ENCODE assay signal across 12 cellular contexts in genomic region chr2:15546297-15547098, GRCh38. TPM values are rescaled to one million over a fixed set of nuclear protein-coding genes. Genes with fewer than 3 reads are reported as not detected.
DNase-seq lines count a peak whose midpoint lies in the region; ATAC-seq, FAIRE-seq and TF ChIP-seq lines count a peak whose summit lies in the region.
"Had no signal": no experiment of that assay in that cellular context is flagged by ENCODE, and none has a peak within 500 bp of the region (broad histone marks: within the 10 kb centered on the region; RNA-seq: fewer than 3 reads in every experiment).

No MANE protein-coding gene starts in this region.

- DNase-seq in GM06990 (ENCODE audit: extremely low read depth, insufficient read length) (no peak), KBM-7 (peak; percentile 24), keratinocyte (ENCODE audit: low read depth, low spot score) (no peak), NCI-H2029 (lab: John Stamatoyannopoulos, UW) (no peak), DMS114 treated with DMSO at 0.1 percent for 48 hours (lab: John Stamatoyannopoulos, UW; ENCODE audit: unreplicated experiment) (no peak), left ventricle myocardium superior (no peak)
- DNase-seq: activated effector memory CD4-positive, alpha-beta T cell treated with Interleukin-2 at 50 U/mL for 16 hours; NCI-H146; nucleus accumbens; trophoblast cell had no signal

- TF ChIP-seq CTCF in GM06990 (IDR thresholded peaks at IDR 0.05; ENCODE audit: insufficient read depth, low read length, poor library complexity, severe bottlenecking) (peak; percentile 30), VCaP (conservative IDR thresholded peaks at IDR 0.05) (peak; percentile 45), keratinocyte (optimal IDR thresholded peaks at IDR 0.05 in 1 of 3, IDR thresholded peaks at IDR 0.05 in 1 of 3, conservative IDR thresholded peaks at IDR 0.05 in 1 of 3; ENCODE audit: extremely low read depth in 1 of 3, insufficient read depth in 2 of 3, low read length in 3 of 3) (peak in 1 of 3 experiments; percentile 33)

- no peak for FAIRE-seq in keratinocyte (lab: Jason Lieb, UNC)
- FAIRE-seq: endometrium had no signal

- no peaks in the 10 kb centered on the region for H3K9me1 ChIP-seq in keratinocyte (ENCODE audit: control insufficient read depth, extremely low read depth, insufficient read depth, low read length)

- H3K4me1 ChIP-seq in keratinocyte (ENCODE audit: control insufficient read depth, extremely low read depth, insufficient read depth, low read length) = peaks cover 7% of the 10 kb centered on the region

- no peak overlapping the region for H2AFZ ChIP-seq in keratinocyte (ENCODE audit: control insufficient read depth, low read length)

- H3K36me3 ChIP-seq in GM06990 (ENCODE audit: control insufficient read depth, insufficient read depth, low read length) (no peaks in the 10 kb centered on the region), keratinocyte (ENCODE audit: control insufficient read depth in 2 of 2, extremely low read depth in 1 of 2, insufficient read depth in 2 of 2, low read length in 2 of 2) (peaks cover 0 to 2% of the 10 kb centered on the region in 2 experiments)

- in situ Hi-C loops in KBM-7 (cut with MboI; ENCODE audit: low pct_unique_long_range_greater_than_20kb, low sequenced_read_pairs) = no loop called here

- peak overlapping the region; percentile 44 for H3K4me2 ChIP-seq in keratinocyte (ENCODE audit: control insufficient read depth, extremely low read depth, insufficient read depth, low read depth, low read length)

- H4K20me1 ChIP-seq in keratinocyte (ENCODE audit: control insufficient read depth, extremely low read depth, insufficient read depth, low read length) = no peaks in the 10 kb centered on the region

- H3K79me2 ChIP-seq in keratinocyte (ENCODE audit: control insufficient read depth, insufficient read depth, low read length) = no peaks in the 10 kb centered on the region

- H3K4me3 ChIP-seq in GM06990 (replicated peaks; ENCODE audit: low read depth, low read length) (no peak overlapping the region), keratinocyte (ENCODE audit: control insufficient read depth in 2 of 3, extremely low read depth in 1 of 3, insufficient read depth in 2 of 3, low read depth in 1 of 3, low read length in 3 of 3) (no peak overlapping the region)

- H3K9me3 ChIP-seq in keratinocyte (ENCODE audit: control insufficient read depth, low read depth, low read length) = no peaks in the 10 kb centered on the region

- dilution Hi-C loops in keratinocyte (cut with MboI; ENCODE audit: extremely low pct_ligation_motif_present, low sequenced_read_pairs) = no loop called here

- H3K9ac ChIP-seq in keratinocyte (ENCODE audit: control insufficient read depth, extremely low read depth, insufficient read depth, low read length) = no peak overlapping the region

- intact Hi-C loops in left ventricle myocardium superior (cut with micrococcal nuclease) = no loop called here

- ATAC-seq in left ventricle myocardium superior = no peak

- no peak overlapping the region for H3K27ac ChIP-seq in VCaP
- H3K27ac ChIP-seq in keratinocyte (ENCODE audit: control insufficient read depth, insufficient read depth, low read length) = no peak overlapping the region

- H3K27me3 ChIP-seq in GM06990 (replicated peaks; ENCODE audit: control insufficient read depth, insufficient read depth, low read length) = no peaks in the 10 kb centered on the region
- H3K27me3 ChIP-seq in keratinocyte (ENCODE audit: control insufficient read depth, extremely low read depth, insufficient read depth, low read length) = no peaks in the 10 kb centered on the region

RNA-seq across cellular contexts. Expression of gene NBAS, which starts 14.6 kb away (rescaled TPM):
- 24.5 to 28.1 TPM (median 27.9 TPM) in 3 replicates for polyA plus RNA-seq in keratinocyte
- polyA plus RNA-seq in keratinocyte (2011; ENCODE audit: low read depth) = 15.7 TPM
- polyA plus RNA-seq in keratinocyte (2011; cell fraction: cytosol; rRNA removed) = 10.5 and 15.0 TPM in 2 replicates
- 56.1 and 56.3 TPM in 2 replicates for polyA plus RNA-seq in keratinocyte (2011; cell fraction: nucleus; rRNA removed)
- 21.5 and 29.9 TPM in 2 replicates for polyA plus RNA-seq in keratinocyte (2012; ENCODE audit: low replicate concordance)
- polyA minus RNA-seq in keratinocyte = 47.7 to 84.9 TPM (median 70.4 TPM) in 3 replicates
- 26.5 TPM for polyA minus RNA-seq in keratinocyte (2011; cell fraction: cytosol; rRNA and poly(A)+ RNA removed)
- 69.6 and 114 TPM in 2 replicates for polyA minus RNA-seq in keratinocyte (2011; cell fraction: nucleus; rRNA and poly(A)+ RNA removed)
- 64.4 TPM for total RNA-seq in left ventricle myocardium superior

RNA-seq across cellular contexts. Expression of gene DDX1, which starts 45.2 kb away (rescaled TPM):
- polyA plus RNA-seq in keratinocyte = 73.9 to 140 TPM (median 104 TPM) in 3 replicates
- polyA plus RNA-seq in keratinocyte (2011; ENCODE audit: low read depth) = 131 TPM
- polyA plus RNA-seq in keratinocyte (2011; cell fraction: cytosol; rRNA removed) = 80.0 and 140 TPM in 2 replicates
- 88.1 and 123 TPM in 2 replicates for polyA plus RNA-seq in keratinocyte (2011; cell fraction: nucleus; rRNA removed)
- 70.7 and 98.6 TPM in 2 replicates for polyA plus RNA-seq in keratinocyte (2012; ENCODE audit: low replicate concordance)
- polyA minus RNA-seq in keratinocyte = 9.6 to 79.2 TPM (median 28.2 TPM) in 3 replicates
- 45.5 TPM for polyA minus RNA-seq in keratinocyte (2011; cell fraction: cytosol; rRNA and poly(A)+ RNA removed)
- polyA minus RNA-seq in keratinocyte (2011; cell fraction: nucleus; rRNA and poly(A)+ RNA removed) = 26.5 and 57.1 TPM in 2 replicates
- 167 TPM for total RNA-seq in left ventricle myocardium superior
